ENCODE assay signal across 27 cellular contexts in genomic region chr2:98894331-98895000, GRCh38. TPM values are rescaled to one million over a fixed set of nuclear protein-coding genes. Genes with fewer than 3 reads are reported as not detected.
"Had no signal": no experiment of that assay in that cellular context is flagged by ENCODE, and none has a peak within 500 bp of the region (broad histone marks: within the 10 kb centered on the region; RNA-seq: fewer than 3 reads in every experiment).

No MANE protein-coding gene starts in this region.

- H3K27ac ChIP-seq: SK-N-MC had no signal

- H3K4me3 Mint-ChIP-seq: activated B cell treated with CpG ODN at 0.5 μM for 24 hours; activated CD4-positive, alpha-beta T cell treated with anti-CD3 and anti-CD28 coated beads, Interleukin-2, amount 10 ng/mL, durations not matched to agents 24 days and 14 days; activated CD8-positive, alpha-beta memory T cell treated with anti-CD3 and anti-CD28 coated beads, Interleukin-2, amount 10 ng/mL, durations not matched to agents 7 days and 5 days; activated naive CD4-positive, alpha-beta T cell treated with anti-CD3 and anti-CD28 coated beads for 36 hours; activated naive CD8-positive, alpha-beta T cell treated with anti-CD3 and anti-CD28 coated beads for 36 hours; activated T-cell treated with anti-CD3 and anti-CD28 coated beads, Interleukin-2, amount 50 U/mL, for 24 hours; T-cell had no signal

- H3K27me3 Mint-ChIP-seq: activated naive CD8-positive, alpha-beta T cell treated with anti-CD3 and anti-CD28 coated beads for 36 hours; activated T-cell treated with anti-CD3 and anti-CD28 coated beads, Interleukin-2, amount 50 U/mL, for 24 hours had no signal

- H3K27ac Mint-ChIP-seq: activated B cell treated with CpG ODN at 0.5 μM for 24 hours; activated CD4-positive, alpha-beta T cell treated with anti-CD3 and anti-CD28 coated beads, Interleukin-2, amount 10 ng/mL, durations not matched to agents 24 days and 14 days; activated CD8-positive, alpha-beta memory T cell treated with anti-CD3 and anti-CD28 coated beads, Interleukin-2, amount 10 ng/mL, durations not matched to agents 7 days and 5 days; activated naive CD4-positive, alpha-beta T cell treated with anti-CD3 and anti-CD28 coated beads for 36 hours; activated naive CD8-positive, alpha-beta T cell treated with anti-CD3 and anti-CD28 coated beads for 36 hours; activated T-cell treated with anti-CD3 and anti-CD28 coated beads, Interleukin-2, amount 50 U/mL, for 24 hours; T-cell had no signal

- ATAC-seq: activated CD8-positive, alpha-beta memory T cell treated with anti-CD3 and anti-CD28 coated beads, Interleukin-2, amount 10 ng/mL, durations not matched to agents 7 days and 5 days; K562; Panc1; Right ventricle myocardium inferior; T-cell had no signal

- H3K9me3 Mint-ChIP-seq: activated CD4-positive, alpha-beta T cell treated with anti-CD3 and anti-CD28 coated beads, Interleukin-2, amount 10 ng/mL, durations not matched to agents 24 days and 14 days; activated naive CD4-positive, alpha-beta T cell treated with anti-CD3 and anti-CD28 coated beads for 36 hours; activated T-cell treated with anti-CD3 and anti-CD28 coated beads, Interleukin-2, amount 50 U/mL, for 24 hours had no signal

- H3K4me1 Mint-ChIP-seq: activated B cell treated with CpG ODN at 0.5 μM for 24 hours; activated CD4-positive, alpha-beta T cell treated with anti-CD3 and anti-CD28 coated beads, Interleukin-2, amount 10 ng/mL, durations not matched to agents 24 days and 14 days; activated naive CD8-positive, alpha-beta T cell treated with anti-CD3 and anti-CD28 coated beads for 36 hours; T-cell had no signal

- H3K4me3 ChIP-seq: K562, SK-N-MC had no signal

- H3K36me3 Mint-ChIP-seq: activated CD8-positive, alpha-beta memory T cell treated with anti-CD3 and anti-CD28 coated beads, Interleukin-2, amount 10 ng/mL, durations not matched to agents 7 days and 5 days; activated naive CD8-positive, alpha-beta T cell treated with anti-CD3 and anti-CD28 coated beads for 36 hours; T-cell had no signal

- DNase-seq: activated B cell treated with CpG ODN at 0.5 μM for 24 hours; activated CD4-positive, alpha-beta T cell treated with anti-CD3 and anti-CD28 coated beads for 1 hour; activated CD4-positive, alpha-beta T cell treated with anti-CD3 and anti-CD28 coated beads, Interleukin-2, amount 10 ng/mL, durations not matched to agents 24 days and 14 days; activated CD4-positive, alpha-beta T cell treated with anti-CD3 and anti-CD28 coated beads, Interleukin-2, amount 50 U/mL, for 48 hours; activated effector memory CD4-positive, alpha-beta T cell treated with anti-CD3 and anti-CD28 coated beads, Interleukin-2, amount 50 U/mL, for 16 hours; activated naive CD4-positive, alpha-beta T cell treated with anti-CD3 and anti-CD28 coated beads for 36 hours; activated naive CD8-positive, alpha-beta T cell treated with anti-CD3 and anti-CD28 coated beads for 36 hours; activated T-cell treated with anti-CD3 and anti-CD28 coated beads, Interleukin-2, amount 50 U/mL, for 24 hours; Karpas-422; MM.1S; NCI-H1105 treated with DMSO at 0.1 percent for 48 hours; NCI-H1436 treated with DMSO at 0.1 percent for 48 hours; NCI-H187; NCI-H2081; NCI-H510A treated with DMSO at 0.1 percent for 48 hours; NCI-H69; NK-92 treated with Interleukin-12 subunit alpha and Interleukin-12 subunit beta, amount 100 ng/mL, for 24 hours; OCI-M1; RPMI8226; T-cell; T-helper 2 cell; T1000 had no signal

RNA-seq across cellular contexts. Expression of gene CRACDL, which starts 41.6 kb away (rescaled TPM):
- total RNA-seq: activated B cell treated with CpG ODN at 0.5 μM for 24 hours, K562 had no signal
- polyA plus RNA-seq: K562 had no signal
